In the genomic region with DNA sequence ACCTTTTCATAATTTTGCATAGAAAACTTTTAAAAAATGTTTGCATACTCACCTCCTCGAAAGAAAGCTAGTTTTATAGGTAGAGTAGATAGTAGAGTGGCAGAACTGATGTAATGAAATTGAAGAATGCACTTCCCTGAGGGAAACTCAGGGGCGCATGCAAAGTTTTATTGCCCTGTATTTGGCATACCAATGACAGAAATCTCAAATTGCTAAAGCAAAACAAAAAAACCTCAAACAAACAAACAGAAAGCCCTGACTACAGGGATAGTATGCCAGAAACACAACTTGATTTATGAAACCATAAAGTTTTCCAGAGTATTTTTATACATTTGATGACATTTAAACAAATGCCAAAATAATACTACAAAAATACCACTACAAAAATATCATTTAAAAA, we compare ENCODE assay signal across 1 cellular context.
TF ChIP-seq lines count a peak whose summit lies in the region.

No MANE protein-coding gene starts in this region.

TF ChIP-seq in HEK293, 187 proteins besides CTCF, POLR2A, EP300 and RAD21 (continued from another document and continues in another):
- TF ChIP-seq ZXDB (tag by site-specific recombination; IDR thresholded peaks at IDR 0.05) (peak; percentile 96), ZNF274 (IDR thresholded peaks at IDR 0.05; ENCODE audit: low read length) (no peak), ZNF274 (tag by site-specific recombination; IDR thresholded peaks at IDR 0.05; ENCODE audit: borderline replicate concordance) (no peak), OVOL3 (tag by site-specific recombination; IDR thresholded peaks at IDR 0.05) (peak; percentile 92), ZNF658 (tag by site-specific recombination; IDR thresholded peaks at IDR 0.05) (no peak), ZNF521 (tag by site-specific recombination; IDR thresholded peaks at IDR 0.05) (no peak), ZNF112 (tag by site-specific recombination; IDR thresholded peaks at IDR 0.05) (no peak), ZNF121 (tag by site-specific recombination; IDR thresholded peaks at IDR 0.05) (no peak), ZNF776 (tag by site-specific recombination; IDR thresholded peaks at IDR 0.05; ENCODE audit: borderline replicate concordance) (no peak), PRDM1 (tag by site-specific recombination; IDR thresholded peaks at IDR 0.05) (no peak), ZNF426 (tag by site-specific recombination; IDR thresholded peaks at IDR 0.05) (no peak), MEIS1 (CRISPR knock-in tag; IDR thresholded peaks at IDR 0.05; ENCODE audit: borderline replicate concordance) (no peak), ZNF785 (tag by site-specific recombination; IDR thresholded peaks at IDR 0.05) (no peak), ZNF560 (tag by site-specific recombination; IDR thresholded peaks at IDR 0.05; ENCODE audit: borderline replicate concordance) (no peak), ZNF501 (tag by site-specific recombination; IDR thresholded peaks at IDR 0.05) (peak; percentile 43; the same call in 1 of the 2 replicates), ZNF138 (tag by site-specific recombination; IDR thresholded peaks at IDR 0.05; ENCODE audit: borderline replicate concordance) (no peak), ZNF654 (tag by site-specific recombination; IDR thresholded peaks at IDR 0.05; ENCODE audit: low read depth) (no peak; the same call in 1 of the 2 replicates), ZNF626 (tag by site-specific recombination; IDR thresholded peaks at IDR 0.05) (no peak), KLF7 (tag by site-specific recombination; IDR thresholded peaks at IDR 0.05; ENCODE audit: borderline replicate concordance) (no peak), SALL2 (tag by site-specific recombination; IDR thresholded peaks at IDR 0.05; ENCODE audit: borderline replicate concordance) (no peak), ZNF19 (tag by site-specific recombination; IDR thresholded peaks at IDR 0.05; ENCODE audit: low read depth) (no peak), ZNF843 (tag by site-specific recombination; IDR thresholded peaks at IDR 0.05) (peak; percentile 97), ZNF677 (tag by site-specific recombination; IDR thresholded peaks at IDR 0.05) (no peak), ZSCAN30 (tag by site-specific recombination; IDR thresholded peaks at IDR 0.05) (peak; percentile 77; the same call in 1 of the 2 replicates), ZNF777 (tag by site-specific recombination; IDR thresholded peaks at IDR 0.05; ENCODE audit: borderline replicate concordance) (no peak), ZNF747 (tag by site-specific recombination; IDR thresholded peaks at IDR 0.05) (no peak), ZNF530 (tag by site-specific recombination; IDR thresholded peaks at IDR 0.05; ENCODE audit: low read depth) (no peak), SP7 (tag by site-specific recombination; IDR thresholded peaks at IDR 0.05) (peak; percentile 70)
- TF ChIP-seq, protein P1, sequence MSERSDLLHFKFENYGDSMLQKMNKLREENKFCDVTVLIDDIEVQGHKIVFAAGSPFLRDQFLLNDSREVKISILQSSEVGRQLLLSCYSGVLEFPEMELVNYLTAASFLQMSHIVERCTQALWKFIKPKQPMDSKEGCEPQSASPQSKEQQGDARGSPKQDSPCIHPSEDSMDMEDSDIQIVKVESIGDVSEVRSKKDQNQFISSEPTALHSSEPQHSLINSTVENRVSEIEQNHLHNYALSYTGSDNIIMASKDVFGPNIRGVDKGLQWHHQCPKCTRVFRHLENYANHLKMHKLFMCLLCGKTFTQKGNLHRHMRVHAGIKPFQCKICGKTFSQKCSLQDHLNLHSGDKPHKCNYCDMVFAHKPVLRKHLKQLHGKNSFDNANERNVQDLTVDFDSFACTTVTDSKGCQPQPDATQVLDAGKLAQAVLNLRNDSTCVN (tag by site-specific recombination; optimal IDR thresholded peaks at IDR 0.05), result no peak
- TF ChIP-seq, protein P2, sequence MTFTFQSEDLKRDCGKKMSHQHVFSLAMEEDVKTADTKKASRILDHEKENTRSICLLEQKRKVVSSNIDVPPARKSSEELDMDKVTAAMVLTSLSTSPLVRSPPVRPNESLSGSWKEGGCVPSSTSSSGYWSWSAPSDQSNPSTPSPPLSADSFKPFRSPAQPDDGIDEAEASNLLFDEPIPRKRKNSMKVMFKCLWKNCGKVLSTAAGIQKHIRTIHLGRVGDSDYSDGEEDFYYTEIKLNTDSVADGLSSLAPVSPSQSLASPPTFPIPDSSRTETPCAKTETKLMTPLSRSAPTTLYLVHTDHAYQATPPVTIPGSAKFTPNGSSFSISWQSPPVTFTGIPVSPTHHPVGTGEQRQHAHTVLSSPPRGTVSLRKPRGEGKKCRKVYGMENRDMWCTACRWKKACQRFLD (tag by site-specific recombination; IDR thresholded peaks at IDR 0.05), result no peak
- TF ChIP-seq, protein P3, sequence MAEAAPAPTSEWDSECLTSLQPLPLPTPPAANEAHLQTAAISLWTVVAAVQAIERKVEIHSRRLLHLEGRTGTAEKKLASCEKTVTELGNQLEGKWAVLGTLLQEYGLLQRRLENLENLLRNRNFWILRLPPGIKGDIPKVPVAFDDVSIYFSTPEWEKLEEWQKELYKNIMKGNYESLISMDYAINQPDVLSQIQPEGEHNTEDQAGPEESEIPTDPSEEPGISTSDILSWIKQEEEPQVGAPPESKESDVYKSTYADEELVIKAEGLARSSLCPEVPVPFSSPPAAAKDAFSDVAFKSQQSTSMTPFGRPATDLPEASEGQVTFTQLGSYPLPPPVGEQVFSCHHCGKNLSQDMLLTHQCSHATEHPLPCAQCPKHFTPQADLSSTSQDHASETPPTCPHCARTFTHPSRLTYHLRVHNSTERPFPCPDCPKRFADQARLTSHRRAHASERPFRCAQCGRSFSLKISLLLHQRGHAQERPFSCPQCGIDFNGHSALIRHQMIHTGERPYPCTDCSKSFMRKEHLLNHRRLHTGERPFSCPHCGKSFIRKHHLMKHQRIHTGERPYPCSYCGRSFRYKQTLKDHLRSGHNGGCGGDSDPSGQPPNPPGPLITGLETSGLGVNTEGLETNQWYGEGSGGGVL (tag by site-specific recombination; IDR thresholded peaks at IDR 0.05), result no peak
- TF ChIP-seq, protein P4, sequence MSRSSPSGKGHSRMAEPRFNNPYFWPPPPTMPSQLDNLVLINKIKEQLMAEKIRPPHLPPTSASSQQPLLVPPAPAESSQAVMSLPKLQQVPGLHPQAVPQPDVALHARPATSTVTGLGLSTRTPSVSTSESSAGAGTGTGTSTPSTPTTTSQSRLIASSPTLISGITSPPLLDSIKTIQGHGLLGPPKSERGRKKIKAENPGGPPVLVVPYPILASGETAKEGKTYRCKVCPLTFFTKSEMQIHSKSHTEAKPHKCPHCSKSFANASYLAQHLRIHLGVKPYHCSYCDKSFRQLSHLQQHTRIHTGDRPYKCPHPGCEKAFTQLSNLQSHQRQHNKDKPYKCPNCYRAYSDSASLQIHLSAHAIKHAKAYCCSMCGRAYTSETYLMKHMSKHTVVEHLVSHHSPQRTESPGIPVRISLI (tag by site-specific recombination; IDR thresholded peaks at IDR 0.05), result no peak
- TF ChIP-seq, protein P5, sequence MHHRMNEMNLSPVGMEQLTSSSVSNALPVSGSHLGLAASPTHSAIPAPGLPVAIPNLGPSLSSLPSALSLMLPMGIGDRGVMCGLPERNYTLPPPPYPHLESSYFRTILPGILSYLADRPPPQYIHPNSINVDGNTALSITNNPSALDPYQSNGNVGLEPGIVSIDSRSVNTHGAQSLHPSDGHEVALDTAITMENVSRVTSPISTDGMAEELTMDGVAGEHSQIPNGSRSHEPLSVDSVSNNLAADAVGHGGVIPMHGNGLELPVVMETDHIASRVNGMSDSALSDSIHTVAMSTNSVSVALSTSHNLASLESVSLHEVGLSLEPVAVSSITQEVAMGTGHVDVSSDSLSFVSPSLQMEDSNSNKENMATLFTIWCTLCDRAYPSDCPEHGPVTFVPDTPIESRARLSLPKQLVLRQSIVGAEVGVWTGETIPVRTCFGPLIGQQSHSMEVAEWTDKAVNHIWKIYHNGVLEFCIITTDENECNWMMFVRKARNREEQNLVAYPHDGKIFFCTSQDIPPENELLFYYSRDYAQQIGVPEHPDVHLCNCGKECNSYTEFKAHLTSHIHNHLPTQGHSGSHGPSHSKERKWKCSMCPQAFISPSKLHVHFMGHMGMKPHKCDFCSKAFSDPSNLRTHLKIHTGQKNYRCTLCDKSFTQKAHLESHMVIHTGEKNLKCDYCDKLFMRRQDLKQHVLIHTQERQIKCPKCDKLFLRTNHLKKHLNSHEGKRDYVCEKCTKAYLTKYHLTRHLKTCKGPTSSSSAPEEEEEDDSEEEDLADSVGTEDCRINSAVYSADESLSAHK (tag by site-specific recombination; IDR thresholded peaks at IDR 0.05), result peak; percentile 83
- TF ChIP-seq, protein P6, sequence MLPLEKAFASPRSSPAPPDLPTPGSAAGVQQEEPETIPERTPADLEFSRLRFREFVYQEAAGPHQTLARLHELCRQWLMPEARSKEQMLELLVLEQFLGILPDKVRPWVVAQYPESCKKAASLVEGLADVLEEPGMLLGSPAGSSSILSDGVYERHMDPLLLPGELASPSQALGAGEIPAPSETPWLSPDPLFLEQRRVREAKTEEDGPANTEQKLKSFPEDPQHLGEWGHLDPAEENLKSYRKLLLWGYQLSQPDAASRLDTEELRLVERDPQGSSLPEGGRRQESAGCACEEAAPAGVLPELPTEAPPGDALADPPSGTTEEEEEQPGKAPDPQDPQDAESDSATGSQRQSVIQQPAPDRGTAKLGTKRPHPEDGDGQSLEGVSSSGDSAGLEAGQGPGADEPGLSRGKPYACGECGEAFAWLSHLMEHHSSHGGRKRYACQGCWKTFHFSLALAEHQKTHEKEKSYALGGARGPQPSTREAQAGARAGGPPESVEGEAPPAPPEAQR (tag by site-specific recombination; IDR thresholded peaks at IDR 0.05), result no peak
- TF ChIP-seq, protein P7, sequence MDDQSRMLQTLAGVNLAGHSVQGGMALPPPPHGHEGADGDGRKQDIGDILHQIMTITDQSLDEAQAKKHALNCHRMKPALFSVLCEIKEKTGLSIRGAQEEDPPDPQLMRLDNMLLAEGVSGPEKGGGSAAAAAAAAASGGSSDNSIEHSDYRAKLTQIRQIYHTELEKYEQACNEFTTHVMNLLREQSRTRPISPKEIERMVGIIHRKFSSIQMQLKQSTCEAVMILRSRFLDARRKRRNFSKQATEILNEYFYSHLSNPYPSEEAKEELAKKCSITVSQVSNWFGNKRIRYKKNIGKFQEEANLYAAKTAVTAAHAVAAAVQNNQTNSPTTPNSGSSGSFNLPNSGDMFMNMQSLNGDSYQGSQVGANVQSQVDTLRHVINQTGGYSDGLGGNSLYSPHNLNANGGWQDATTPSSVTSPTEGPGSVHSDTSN (CRISPR knock-in tag; IDR thresholded peaks at IDR 0.05), result no peak
- TF ChIP-seq, protein P8, sequence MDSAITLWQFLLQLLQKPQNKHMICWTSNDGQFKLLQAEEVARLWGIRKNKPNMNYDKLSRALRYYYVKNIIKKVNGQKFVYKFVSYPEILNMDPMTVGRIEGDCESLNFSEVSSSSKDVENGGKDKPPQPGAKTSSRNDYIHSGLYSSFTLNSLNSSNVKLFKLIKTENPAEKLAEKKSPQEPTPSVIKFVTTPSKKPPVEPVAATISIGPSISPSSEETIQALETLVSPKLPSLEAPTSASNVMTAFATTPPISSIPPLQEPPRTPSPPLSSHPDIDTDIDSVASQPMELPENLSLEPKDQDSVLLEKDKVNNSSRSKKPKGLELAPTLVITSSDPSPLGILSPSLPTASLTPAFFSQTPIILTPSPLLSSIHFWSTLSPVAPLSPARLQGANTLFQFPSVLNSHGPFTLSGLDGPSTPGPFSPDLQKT (IDR thresholded peaks at IDR 0.05; ENCODE audit: borderline replicate concordance, low read depth, low read length), result no peak
- TF ChIP-seq, protein P9, sequence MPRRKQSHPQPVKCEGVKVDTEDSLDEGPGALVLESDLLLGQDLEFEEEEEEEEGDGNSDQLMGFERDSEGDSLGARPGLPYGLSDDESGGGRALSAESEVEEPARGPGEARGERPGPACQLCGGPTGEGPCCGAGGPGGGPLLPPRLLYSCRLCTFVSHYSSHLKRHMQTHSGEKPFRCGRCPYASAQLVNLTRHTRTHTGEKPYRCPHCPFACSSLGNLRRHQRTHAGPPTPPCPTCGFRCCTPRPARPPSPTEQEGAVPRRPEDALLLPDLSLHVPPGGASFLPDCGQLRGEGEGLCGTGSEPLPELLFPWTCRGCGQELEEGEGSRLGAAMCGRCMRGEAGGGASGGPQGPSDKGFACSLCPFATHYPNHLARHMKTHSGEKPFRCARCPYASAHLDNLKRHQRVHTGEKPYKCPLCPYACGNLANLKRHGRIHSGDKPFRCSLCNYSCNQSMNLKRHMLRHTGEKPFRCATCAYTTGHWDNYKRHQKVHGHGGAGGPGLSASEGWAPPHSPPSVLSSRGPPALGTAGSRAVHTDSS (tag by site-specific recombination; IDR thresholded peaks at IDR 0.05), result no peak
- TF ChIP-seq, protein P10, sequence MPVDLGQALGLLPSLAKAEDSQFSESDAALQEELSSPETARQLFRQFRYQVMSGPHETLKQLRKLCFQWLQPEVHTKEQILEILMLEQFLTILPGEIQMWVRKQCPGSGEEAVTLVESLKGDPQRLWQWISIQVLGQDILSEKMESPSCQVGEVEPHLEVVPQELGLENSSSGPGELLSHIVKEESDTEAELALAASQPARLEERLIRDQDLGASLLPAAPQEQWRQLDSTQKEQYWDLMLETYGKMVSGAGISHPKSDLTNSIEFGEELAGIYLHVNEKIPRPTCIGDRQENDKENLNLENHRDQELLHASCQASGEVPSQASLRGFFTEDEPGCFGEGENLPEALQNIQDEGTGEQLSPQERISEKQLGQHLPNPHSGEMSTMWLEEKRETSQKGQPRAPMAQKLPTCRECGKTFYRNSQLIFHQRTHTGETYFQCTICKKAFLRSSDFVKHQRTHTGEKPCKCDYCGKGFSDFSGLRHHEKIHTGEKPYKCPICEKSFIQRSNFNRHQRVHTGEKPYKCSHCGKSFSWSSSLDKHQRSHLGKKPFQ (tag by site-specific recombination; IDR thresholded peaks at IDR 0.05), result 0 out of 2 replicates have a peak, but pooled peaks have one; percentile 37
- TF ChIP-seq, protein P11, sequence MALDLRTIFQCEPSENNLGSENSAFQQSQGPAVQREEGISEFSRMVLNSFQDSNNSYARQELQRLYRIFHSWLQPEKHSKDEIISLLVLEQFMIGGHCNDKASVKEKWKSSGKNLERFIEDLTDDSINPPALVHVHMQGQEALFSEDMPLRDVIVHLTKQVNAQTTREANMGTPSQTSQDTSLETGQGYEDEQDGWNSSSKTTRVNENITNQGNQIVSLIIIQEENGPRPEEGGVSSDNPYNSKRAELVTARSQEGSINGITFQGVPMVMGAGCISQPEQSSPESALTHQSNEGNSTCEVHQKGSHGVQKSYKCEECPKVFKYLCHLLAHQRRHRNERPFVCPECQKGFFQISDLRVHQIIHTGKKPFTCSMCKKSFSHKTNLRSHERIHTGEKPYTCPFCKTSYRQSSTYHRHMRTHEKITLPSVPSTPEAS (tag by site-specific recombination; IDR thresholded peaks at IDR 0.05), result peak; percentile 54
